9 cellular contexts compared by ENCODE assay signal in genomic region chr2:235638541-235639192, GRCh38.
DNase-seq lines count a peak whose midpoint lies in the region; ATAC-seq and TF ChIP-seq lines count a peak whose summit lies in the region.
"Had no signal": no experiment of that assay in that cellular context is flagged by ENCODE, and none has a peak within 500 bp of the region (broad histone marks: within the 10 kb centered on the region; RNA-seq: fewer than 3 reads in every experiment).

No MANE protein-coding gene starts in this region.

- no peak overlapping the region for H2AFZ ChIP-seq in fibroblast of lung (ENCODE audit: low read length)

- H3K9me3 ChIP-seq in DOHH2 (ENCODE audit: control insufficient read depth, insufficient read depth, low read length) = no peaks in the 10 kb centered on the region
- H3K9me3 ChIP-seq in fibroblast of lung (ENCODE audit: control insufficient read depth, insufficient read depth, low read depth, low read length) = no peaks in the 10 kb centered on the region
- no peaks in the 10 kb centered on the region for H3K9me3 ChIP-seq in A673 (ENCODE audit: low read depth, low read length, poor library complexity, severe bottlenecking)

- no peak overlapping the region for H3K27ac ChIP-seq in DOHH2 (ENCODE audit: low read depth, low read length)
- peak overlapping the region; percentile 91 for H3K27ac ChIP-seq in fibroblast of lung (ENCODE audit: insufficient read depth, low read length)
- H3K27ac ChIP-seq in rectal smooth muscle tissue (ENCODE audit: low read depth, low read length) = peak overlapping the region; percentile 77
- H3K27ac ChIP-seq in A673 (ENCODE audit: low read depth, low read length, poor library complexity, severe bottlenecking) = no peak overlapping the region

- H3K4me3 ChIP-seq in DOHH2 (ENCODE audit: low read length) = no peak overlapping the region
- no peak overlapping the region for H3K4me3 ChIP-seq in fibroblast of lung (replicated peaks in 1 of 4; ENCODE audit: control extremely low read depth in 1 of 4, insufficient read depth in 1 of 4, low read depth in 3 of 4, low read length in 4 of 4)
- no peak overlapping the region for H3K4me3 ChIP-seq in rectal smooth muscle tissue (ENCODE audit: low read length)
- no peak overlapping the region for H3K4me3 ChIP-seq in A673 (ENCODE audit: low read depth, low read length, poor library complexity, severe bottlenecking)

- H3K79me2 ChIP-seq in DOHH2 (ENCODE audit: control insufficient read depth, low read length) = no peaks in the 10 kb centered on the region
- peaks cover 2% of the 10 kb centered on the region for H3K79me2 ChIP-seq in fibroblast of lung (ENCODE audit: control insufficient read depth, insufficient read depth, low read length)

- peak; percentile 48 for DNase-seq in NCI-H82 (lab: John Stamatoyannopoulos, UW)
- DNase-seq in fibroblast of lung (ENCODE audit: low read depth in 2 of 2) = no peak
- no peak for DNase-seq in activated effector memory CD4-positive, alpha-beta T cell treated with anti-CD3 and anti-CD28 coated beads, Interleukin-2, amount 50 U/mL, for 16 hours
- DNase-seq in iPS-NIHi7 (ENCODE audit: extremely low spot score) = no peak
- no peak for DNase-seq in A673 (ENCODE audit: low spot score)
- DNase-seq: naive thymus-derived CD4-positive, alpha-beta T cell had no signal

- no TSS peak for BruUV-seq in A673 (replicated peaks; lab: Mats Ljungman, UMichigan)

- TF ChIP-seq CTCF in DOHH2 (IDR thresholded peaks at IDR 0.05; ENCODE audit: low read depth, low read length, poor library complexity, severe bottlenecking) (peak; percentile 18), fibroblast of lung (conservative IDR thresholded peaks at IDR 0.05 in 1 of 2, IDR thresholded peaks at IDR 0.05 in 1 of 2; ENCODE audit: low read depth in 1 of 2, low read length in 2 of 2) (peak in 1 of 2 donors; percentile 10), A673 (conservative IDR thresholded peaks at IDR 0.05; ENCODE audit: low read depth, low read length) (no peak)

- H4K20me1 ChIP-seq in DOHH2 (ENCODE audit: control insufficient read depth, insufficient read depth, low read depth, low read length) = no peaks in the 10 kb centered on the region
- H4K20me1 ChIP-seq in fibroblast of lung (ENCODE audit: control insufficient read depth, extremely low read depth, insufficient read depth, low read length) = no peaks in the 10 kb centered on the region

- H3K4me2 ChIP-seq in DOHH2 (ENCODE audit: low read length) (no peak overlapping the region), fibroblast of lung (ENCODE audit: extremely low read depth, insufficient read depth, low read length) (peak overlapping the region; percentile 21)

- intact Hi-C loops in A673 (cut with micrococcal nuclease; ENCODE audit: unreplicated experiment) = no loop called here

- H3K9ac ChIP-seq in fibroblast of lung (ENCODE audit: insufficient read depth, low read length) (peak overlapping the region; percentile 3), rectal smooth muscle tissue (ENCODE audit: low read length) (no peak overlapping the region)

- no peaks in the 10 kb centered on the region for H3K4me1 ChIP-seq in DOHH2 (ENCODE audit: control insufficient read depth, low read length)
- H3K4me1 ChIP-seq in fibroblast of lung (ENCODE audit: control insufficient read depth, extremely low read depth, insufficient read depth, low read length) = peaks cover 39% of the 10 kb centered on the region
- H3K4me1 ChIP-seq in rectal smooth muscle tissue (ENCODE audit: control insufficient read depth, insufficient read depth, low read length) = peaks cover 40% of the 10 kb centered on the region
- H3K4me1 ChIP-seq in A673 (ENCODE audit: insufficient read depth, low read length, poor library complexity, severe bottlenecking) = peaks cover 16% of the 10 kb centered on the region

- no peaks in the 10 kb centered on the region for H3K9me2 ChIP-seq in DOHH2 (replicated peaks; ENCODE audit: control insufficient read depth, low read length)

- CTCF ChIA-PET in A673 (lab: Charles Lee) = interaction anchor here (1.3 kb wide), 1 partner anchor 107 kb away, joined by 3 read pairs; no protein-coding TSS in a partner anchor

- H3F3A ChIP-seq in DOHH2 (ENCODE audit: control insufficient read depth, insufficient read depth) = no peaks in the 10 kb centered on the region

- POLR2A ChIA-PET in A673 (lab: Charles Lee; ENCODE audit: low non-redundant PET) = no interaction called here

- no peaks in the 10 kb centered on the region for H3K36me3 ChIP-seq in DOHH2 (ENCODE audit: control insufficient read depth, low read length)
- no peaks in the 10 kb centered on the region for H3K36me3 ChIP-seq in fibroblast of lung (ENCODE audit: control insufficient read depth, insufficient read depth, low read length)
- no peaks in the 10 kb centered on the region for H3K36me3 ChIP-seq in rectal smooth muscle tissue (ENCODE audit: control insufficient read depth, insufficient read depth, low read length)
- no peaks in the 10 kb centered on the region for H3K36me3 ChIP-seq in A673 (ENCODE audit: insufficient read depth, low read length, poor library complexity, severe bottlenecking)

- no peak for ATAC-seq in GM18519 (IDR thresholded peaks at IDR 0.05; ENCODE audit: low FRiP score, unreplicated experiment)
- ATAC-seq: naive thymus-derived CD4-positive, alpha-beta T cell had no signal

- H3K27me3 ChIP-seq in DOHH2 (ENCODE audit: control insufficient read depth, low read length) = no peaks in the 10 kb centered on the region
- no peaks in the 10 kb centered on the region for H3K27me3 ChIP-seq in fibroblast of lung (ENCODE audit: control insufficient read depth, insufficient read depth, low read length)
- no peaks in the 10 kb centered on the region for H3K27me3 ChIP-seq in rectal smooth muscle tissue (ENCODE audit: control insufficient read depth, insufficient read depth, low read length)
- H3K27me3 ChIP-seq in A673 (replicated peaks; ENCODE audit: insufficient read depth, low read depth, low read length, poor library complexity) = no peaks in the 10 kb centered on the region

Comparison
In these comparisons a context has a peak if more than half of its experiments do, and no peak if none do; other contexts are left out.
1. H3K27ac ChIP-seq: peak in fibroblast of lung (single experiment) and rectal smooth muscle tissue (single experiment); none in DOHH2 (single experiment) and A673 (single experiment).